19 cellular contexts compared by ENCODE assay signal in the genomic region with DNA sequence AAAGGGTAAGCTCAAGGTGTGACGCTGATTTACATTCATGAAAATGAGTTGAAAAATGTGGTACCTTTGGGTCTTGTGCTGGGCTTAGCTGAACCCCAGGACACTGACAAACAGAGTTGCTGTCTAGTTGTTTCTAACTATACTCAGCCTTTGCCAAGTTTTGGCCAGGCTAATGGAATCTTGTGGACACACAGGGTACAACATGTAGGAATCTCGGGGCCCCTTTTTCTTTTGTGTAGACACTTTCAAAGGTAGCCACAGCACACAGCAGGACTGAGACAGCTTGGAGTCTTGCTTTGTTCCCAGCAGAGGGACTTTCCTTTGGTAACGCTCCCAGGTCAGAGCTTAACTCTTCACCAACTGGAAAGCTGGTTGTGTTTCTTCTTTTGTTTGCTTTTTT. TPM values are rescaled to one million over a fixed set of nuclear protein-coding genes. Genes with fewer than 3 reads are reported as not detected.
DNase-seq lines count a peak whose midpoint lies in the region; ATAC-seq and TF ChIP-seq lines count a peak whose summit lies in the region.
"Had no signal": no experiment of that assay in that cellular context is flagged by ENCODE, and none has a peak within 500 bp of the region (broad histone marks: within the 10 kb centered on the region; RNA-seq: fewer than 3 reads in every experiment).

No MANE protein-coding gene starts in this region.

- in situ Hi-C loops in astrocyte of the cerebellum (cut with HindIII; ENCODE audit: low sequenced_read_pairs), result no loop called here

- H3K27me3 ChIP-seq in H9 (ENCODE audit: insufficient read depth, low read length), result no peaks in the 10 kb centered on the region
- no peaks in the 10 kb centered on the region for H3K27me3 ChIP-seq in iPS-18a (ENCODE audit: control insufficient read depth, insufficient read depth, low read length)
- H3K27me3 ChIP-seq in neuronal stem cell (ENCODE audit: control insufficient read depth in 3 of 3, insufficient read depth in 3 of 3, low read depth in 1 of 3, low read length in 3 of 3), result no peaks in the 10 kb centered on the region
- H3K27me3 ChIP-seq in upper lobe of right lung, result no peaks in the 10 kb centered on the region

- H3K18ac ChIP-seq in H9 (ENCODE audit: insufficient read length, low read depth, low read length) (no peak overlapping the region), neuronal stem cell (ENCODE audit: low read length) (no peak overlapping the region)

- H4K8ac ChIP-seq in H9 (replicated peaks; ENCODE audit: insufficient read length, low read depth, low read length) (no peak overlapping the region), neuronal stem cell (ENCODE audit: low read depth, low read length) (no peak overlapping the region)

- H3K23ac ChIP-seq in H9 (ENCODE audit: insufficient read length, low read depth, low read length) (no peak overlapping the region), neuronal stem cell (ENCODE audit: low read depth, low read length, poor library complexity) (no peak overlapping the region)

- H3K27me3 Mint-ChIP-seq in H9 (ENCODE audit: low read depth), result no peaks in the 10 kb centered on the region
- peaks cover 2% of the 10 kb centered on the region for H3K27me3 Mint-ChIP-seq in activated CD4-positive, alpha-beta T cell treated with anti-CD3 and anti-CD28 coated beads for 36 hours

- H3K79me1 ChIP-seq in H9 (ENCODE audit: insufficient read depth, low read depth, low read length, poor library complexity, severe bottlenecking) (no peaks in the 10 kb centered on the region), neuronal stem cell (ENCODE audit: low read depth, low read length) (peaks cover 2% of the 10 kb centered on the region)

- CTCF ChIA-PET in activated CD4-positive, alpha-beta T cell treated with anti-CD3 and anti-CD28 coated beads for 36 hours (lab: Charles Lee), result interaction anchor here (1.0 to 3.1 kb wide), 4 partner anchors 8 to 137 kb away, joined by 4 to 9 read pairs (median 5); partner anchors contain the start of gene LIX1

- intact Hi-C loops in upper lobe of right lung (cut with DNase I), result no loop called here
- intact Hi-C loops in activated CD4-positive, alpha-beta T cell treated with anti-CD3 and anti-CD28 coated beads for 36 hours (cut with DNase I, micrococcal nuclease), result no loop called here

- no peak overlapping the region for H4K91ac ChIP-seq in H9 (ENCODE audit: insufficient read length, low read depth, low read length)
- no peak overlapping the region for H4K91ac ChIP-seq in neuronal stem cell (ENCODE audit: low read depth, low read length, poor library complexity)

- H2BK15ac ChIP-seq in H9 (ENCODE audit: low read depth, low read length) (no peak overlapping the region), neuronal stem cell (ENCODE audit: low read length) (no peak overlapping the region)

- H3K4ac ChIP-seq in H9 (ENCODE audit: low read depth, low read length), result no peak overlapping the region
- no peak overlapping the region for H3K4ac ChIP-seq in neuronal stem cell (ENCODE audit: low read length)

- peaks cover 15 to 29% of the 10 kb centered on the region in 2 experiments for H3K4me1 Mint-ChIP-seq in H9
- peaks cover 5% of the 10 kb centered on the region for H3K4me1 Mint-ChIP-seq in activated CD4-positive, alpha-beta T cell treated with anti-CD3 and anti-CD28 coated beads for 36 hours

- H3K27ac Mint-ChIP-seq in H9, result peak overlapping the region; percentile 73 to 98 (median 93); a peak in 6 of 7 replicates
- no peak overlapping the region for H3K27ac Mint-ChIP-seq in activated CD4-positive, alpha-beta T cell treated with anti-CD3 and anti-CD28 coated beads for 36 hours
- H3K27ac Mint-ChIP-seq: CD8-positive, alpha-beta T cell had no signal

- TF ChIP-seq CTCF in H9 (conservative IDR thresholded peaks at IDR 0.05) (0 out of 3 replicates have a peak, but pooled peaks have one; percentile 18), astrocyte of the cerebellum (IDR thresholded peaks at IDR 0.05; ENCODE audit: low read depth, low read length, missing control alignments) (no peak), upper lobe of right lung (IDR thresholded peaks at IDR 0.05) (no peak)

- H3K14ac ChIP-seq in H9 (ENCODE audit: insufficient read depth, low read length) (no peak overlapping the region), neuronal stem cell (ENCODE audit: low read length) (no peak overlapping the region)

- no peak overlapping the region for H3K4me2 ChIP-seq in H9 (ENCODE audit: insufficient read depth, insufficient read length, low read length)
- no peak overlapping the region for H3K4me2 ChIP-seq in neuronal stem cell (ENCODE audit: insufficient read depth, low read length, poor library complexity, severe bottlenecking)

- peaks cover 0 to 3% (median 0%) of the 10 kb centered on the region in 3 experiments; a peak in 2 of 7 replicates for H3K36me3 Mint-ChIP-seq in H9 (ENCODE audit: insufficient read depth in 1 of 3, low read depth in 3 of 3)
- H3K36me3 Mint-ChIP-seq in activated CD4-positive, alpha-beta T cell treated with anti-CD3 and anti-CD28 coated beads for 36 hours (ENCODE audit: low read depth), result no peaks in the 10 kb centered on the region
- H3K36me3 Mint-ChIP-seq: CD8-positive, alpha-beta T cell had no signal

- H3K4me3 Mint-ChIP-seq in H9, result no peak overlapping the region
- H3K4me3 Mint-ChIP-seq in activated CD4-positive, alpha-beta T cell treated with anti-CD3 and anti-CD28 coated beads for 36 hours, result no peak overlapping the region
- H3K4me3 Mint-ChIP-seq: CD8-positive, alpha-beta T cell had no signal

- H2AK5ac ChIP-seq in H9 (ENCODE audit: insufficient read length, low read length), result no peak overlapping the region
- no peak overlapping the region for H2AK5ac ChIP-seq in neuronal stem cell (ENCODE audit: low read depth, low read length)

- no peaks in the 10 kb centered on the region for H3K23me2 ChIP-seq in H9 (ENCODE audit: insufficient read length, low read depth, low read length, poor library complexity, severe bottlenecking)

- H2BK120ac ChIP-seq in H9 (ENCODE audit: low read depth, low read length, poor library complexity, severe bottlenecking) (no peak overlapping the region), neuronal stem cell (ENCODE audit: low read depth, low read length) (no peak overlapping the region)

- H3K36me3 ChIP-seq in iPS-18a (ENCODE audit: control insufficient read depth, low read depth, low read length), result no peaks in the 10 kb centered on the region
- H3K36me3 ChIP-seq in neuronal stem cell (replicated peaks in 1 of 2; ENCODE audit: control insufficient read depth in 2 of 2, insufficient read depth in 2 of 2, low read length in 2 of 2), result peaks cover 0 to 16% of the 10 kb centered on the region in 2 donors
- no peaks in the 10 kb centered on the region for H3K36me3 ChIP-seq in upper lobe of right lung

- no peak overlapping the region for H3K4me3 ChIP-seq in astrocyte of the cerebellum (ENCODE audit: low read depth, low read length)
- no peak overlapping the region for H3K4me3 ChIP-seq in iPS-18a (ENCODE audit: low read length)
- H3K4me3 ChIP-seq in neuronal stem cell (ENCODE audit: low read length in 2 of 2), result no peak overlapping the region
- H3K4me3 ChIP-seq in upper lobe of right lung, result no peak overlapping the region
- H3K4me3 ChIP-seq: K562 had no signal

- H3K27ac ChIP-seq in H9 (ENCODE audit: insufficient read length, low read depth, low read length), result no peak overlapping the region
- peak overlapping the region; percentile 47 for H3K27ac ChIP-seq in iPS-18a (ENCODE audit: low read length)
- peak overlapping the region; percentile 49 for H3K27ac ChIP-seq in neuronal stem cell (replicated peaks; ENCODE audit: low read length)
- H3K27ac ChIP-seq in upper lobe of right lung, result no peak overlapping the region

- no peak overlapping the region for H2BK20ac ChIP-seq in H9 (ENCODE audit: low read depth, low read length, poor library complexity, severe bottlenecking)

- POLR2A ChIA-PET in activated CD4-positive, alpha-beta T cell treated with anti-CD3 and anti-CD28 coated beads for 36 hours (lab: Charles Lee), result no interaction called here

- no peak overlapping the region for H3K56ac ChIP-seq in H9 (ENCODE audit: insufficient read length, low read depth, low read length)

- H3K79me2 ChIP-seq in H9 (ENCODE audit: insufficient read depth, low read length), result no peaks in the 10 kb centered on the region

- H2BK12ac ChIP-seq in H9 (ENCODE audit: insufficient read length, low read depth, low read length), result no peak overlapping the region
- no peak overlapping the region for H2BK12ac ChIP-seq in neuronal stem cell (ENCODE audit: low read length)

- H3K4me1 ChIP-seq in H9 (ENCODE audit: insufficient read depth, low read length), result no peaks in the 10 kb centered on the region
- H3K4me1 ChIP-seq in iPS-18a (ENCODE audit: control insufficient read depth, low read depth, low read length), result peaks cover 11% of the 10 kb centered on the region
- H3K4me1 ChIP-seq in neuronal stem cell (ENCODE audit: control insufficient read depth in 2 of 2, insufficient read depth in 1 of 2, low read depth in 1 of 2, low read length in 2 of 2), result peaks cover 14 to 34% of the 10 kb centered on the region in 2 donors
- no peaks in the 10 kb centered on the region for H3K4me1 ChIP-seq in upper lobe of right lung

- no peaks in the 10 kb centered on the region for H3K9me3 ChIP-seq in H9 (ENCODE audit: control insufficient read depth, low read depth, low read length)
- H3K9me3 ChIP-seq in iPS-18a (ENCODE audit: control insufficient read depth, low read depth, low read length), result no peaks in the 10 kb centered on the region
- H3K9me3 ChIP-seq in neuronal stem cell (replicated peaks in 1 of 2; ENCODE audit: control insufficient read depth in 2 of 2, insufficient read depth in 1 of 2, low read depth in 1 of 2, low read length in 2 of 2), result peaks cover 0 to 5% of the 10 kb centered on the region in 2 donors
- H3K9me3 ChIP-seq in upper lobe of right lung, result no peaks in the 10 kb centered on the region

- no CpG with 5 or more reads among the region's 3 CpGs for WGBS in H9 (ENCODE audit: extremely low coverage, insufficient read length, low lambda C conversion rate)
- WGBS in neuronal stem cell (ENCODE audit: extremely low coverage in 2 of 2, insufficient read length in 2 of 2, insufficient replicate concordance in 1 of 2), 2 donors, result no CpG with 5 or more reads among the region's 3 CpGs

- H4K5ac ChIP-seq in H9 (ENCODE audit: insufficient read length, low read depth, low read length), result no peak overlapping the region

- peaks cover 0 to 2% of the 10 kb centered on the region in 2 experiments; a peak in 1 of 5 replicates for H3K9me3 Mint-ChIP-seq in H9
- no peaks in the 10 kb centered on the region for H3K9me3 Mint-ChIP-seq in activated CD4-positive, alpha-beta T cell treated with anti-CD3 and anti-CD28 coated beads for 36 hours (ENCODE audit: low read depth)
- H3K9me3 Mint-ChIP-seq: CD8-positive, alpha-beta T cell had no signal

- H3T11ph ChIP-seq in H9 (ENCODE audit: low read length), result no peak overlapping the region

- H2BK5ac ChIP-seq in H9 (ENCODE audit: insufficient read length, low read length) (no peak overlapping the region), neuronal stem cell (ENCODE audit: low read length) (no peak overlapping the region)

- ATAC-seq in upper lobe of right lung, result no peak
- ATAC-seq in GM21576 (IDR thresholded peaks at IDR 0.05; ENCODE audit: unreplicated experiment), result no peak
- no peak for ATAC-seq in activated CD4-positive, alpha-beta T cell treated with anti-CD3 and anti-CD28 coated beads for 36 hours
- ATAC-seq: CD8-positive, alpha-beta T cell; K562 had no signal

- H2AFZ ChIP-seq in H9 (ENCODE audit: low read length), result no peak overlapping the region
- no peak overlapping the region for H2AFZ ChIP-seq in neuronal stem cell (ENCODE audit: low read length)

- H3K9ac ChIP-seq in H9 (ENCODE audit: extremely low read depth, insufficient read length, low read length) (no peak overlapping the region), iPS-18a (ENCODE audit: low read length) (no peak overlapping the region), neuronal stem cell (ENCODE audit: low read depth, low read length, poor library complexity) (no peak overlapping the region)

- no peaks in the 10 kb centered on the region for H4K20me1 ChIP-seq in H9 (ENCODE audit: control insufficient read depth, insufficient read depth, insufficient read length)

- DNase-seq in H9 (peak; percentile 57), astrocyte of the cerebellum (ENCODE audit: low read depth) (peak; percentile 32), neuronal stem cell (ENCODE audit: low spot score) (peak; percentile 57), upper lobe of right lung (no peak), MV-4-11 (lab: John Stamatoyannopoulos, UW) (no peak)
- no peak for DNase-seq in activated CD4-positive, alpha-beta T cell treated with anti-CD3 and anti-CD28 coated beads for 36 hours
- DNase-seq: CD8-positive, alpha-beta T cell; NCI-H1105; NCI-H187; NCI-H2171 treated with DMSO at 0.1 percent for 48 hours; NCI-H510A had no signal

RNA-seq across cellular contexts. Expression of gene LIX1, which starts 7.8 kb away (rescaled TPM):
- total RNA-seq in H9 (2021), result 0.07 and 0.13 TPM in 2 replicates
- polyA plus RNA-seq in neuronal stem cell (2013, experiment 1 of 2), result 131 TPM
- polyA plus RNA-seq in neuronal stem cell (2013, experiment 2 of 2), result 135 TPM
- not detected for total RNA-seq in upper lobe of right lung
- total RNA-seq in activated CD4-positive, alpha-beta T cell treated with anti-CD3 and anti-CD28 coated beads for 36 hours, result not detected
- total RNA-seq: CD8-positive, alpha-beta T cell; Daoy; HT1080; K562; MCF 10A; RPMI7951 had no signal
- polyA plus RNA-seq: BJ had no signal

RNA-seq across cellular contexts. Expression of gene RIOK2, which starts 48.4 kb away (rescaled TPM):
- 39.5 and 42.2 TPM in 2 replicates for total RNA-seq in H9 (2021)
- 16.0 TPM for polyA plus RNA-seq in neuronal stem cell (2013, experiment 1 of 2)
- polyA plus RNA-seq in neuronal stem cell (2013, experiment 2 of 2), result 18.5 TPM
- 22.2 TPM for total RNA-seq in upper lobe of right lung
- 10 to 100 TPM; 30.9 to 39.2 TPM for total RNA-seq in activated CD4-positive, alpha-beta T cell treated with anti-CD3 and anti-CD28 coated beads for 36 hours

Comparison
In these comparisons a context has a peak if more than half of its experiments do, and no peak if none do; other contexts are left out.
1. DNase-seq: peak in H9 (single experiment), astrocyte of the cerebellum (single experiment) and neuronal stem cell (single experiment); none in upper lobe of right lung (single experiment), activated CD4-positive, alpha-beta T cell treated with anti-CD3 and anti-CD28 coated beads for 36 hours (single experiment) and MV-4-11 (single experiment).
2. H3K27ac ChIP-seq: peak in iPS-18a (single experiment) and neuronal stem cell (single experiment); none in H9 (single experiment) and upper lobe of right lung (single experiment).